ENCODE assay signal across 8 cellular contexts in the genomic region with DNA sequence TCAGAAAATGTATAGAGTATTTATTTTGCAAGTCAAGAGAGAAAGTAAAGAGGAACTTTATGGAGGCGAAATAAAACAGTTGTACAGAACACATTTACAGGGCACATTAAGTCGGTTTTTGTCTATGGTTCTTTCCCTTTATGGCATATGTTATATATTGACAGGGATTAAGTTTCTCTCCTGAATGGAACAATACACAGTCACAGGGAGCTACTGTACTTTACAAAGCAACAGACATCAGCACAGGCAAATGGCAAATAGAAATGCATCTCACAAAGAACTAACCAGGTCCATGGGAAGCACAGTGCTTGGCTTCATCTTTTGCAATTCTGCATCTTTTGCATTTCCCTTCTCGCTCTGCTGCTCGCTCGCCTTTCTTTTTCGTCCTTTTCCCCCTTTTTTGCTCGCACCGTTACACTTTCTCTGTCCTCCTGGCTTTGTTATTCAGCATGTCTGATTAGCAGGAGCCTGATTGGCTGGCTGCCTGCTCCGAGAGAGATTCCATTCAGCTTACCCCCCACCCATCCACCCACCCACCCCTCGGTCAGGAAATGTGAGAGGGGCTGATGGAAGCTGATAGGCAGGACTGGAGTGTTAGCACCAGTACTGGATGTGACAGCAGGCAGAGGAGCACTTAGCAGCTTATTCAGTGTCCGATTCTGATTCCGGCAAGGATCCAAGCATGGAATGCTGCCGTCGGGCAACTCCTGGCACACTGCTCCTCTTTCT. TPM values are rescaled to one million over a fixed set of nuclear protein-coding genes. Genes with fewer than 3 reads are reported as not detected.
DNase-seq lines count a peak whose midpoint lies in the region; ATAC-seq and TF ChIP-seq lines count a peak whose summit lies in the region.

A gene with protein sequence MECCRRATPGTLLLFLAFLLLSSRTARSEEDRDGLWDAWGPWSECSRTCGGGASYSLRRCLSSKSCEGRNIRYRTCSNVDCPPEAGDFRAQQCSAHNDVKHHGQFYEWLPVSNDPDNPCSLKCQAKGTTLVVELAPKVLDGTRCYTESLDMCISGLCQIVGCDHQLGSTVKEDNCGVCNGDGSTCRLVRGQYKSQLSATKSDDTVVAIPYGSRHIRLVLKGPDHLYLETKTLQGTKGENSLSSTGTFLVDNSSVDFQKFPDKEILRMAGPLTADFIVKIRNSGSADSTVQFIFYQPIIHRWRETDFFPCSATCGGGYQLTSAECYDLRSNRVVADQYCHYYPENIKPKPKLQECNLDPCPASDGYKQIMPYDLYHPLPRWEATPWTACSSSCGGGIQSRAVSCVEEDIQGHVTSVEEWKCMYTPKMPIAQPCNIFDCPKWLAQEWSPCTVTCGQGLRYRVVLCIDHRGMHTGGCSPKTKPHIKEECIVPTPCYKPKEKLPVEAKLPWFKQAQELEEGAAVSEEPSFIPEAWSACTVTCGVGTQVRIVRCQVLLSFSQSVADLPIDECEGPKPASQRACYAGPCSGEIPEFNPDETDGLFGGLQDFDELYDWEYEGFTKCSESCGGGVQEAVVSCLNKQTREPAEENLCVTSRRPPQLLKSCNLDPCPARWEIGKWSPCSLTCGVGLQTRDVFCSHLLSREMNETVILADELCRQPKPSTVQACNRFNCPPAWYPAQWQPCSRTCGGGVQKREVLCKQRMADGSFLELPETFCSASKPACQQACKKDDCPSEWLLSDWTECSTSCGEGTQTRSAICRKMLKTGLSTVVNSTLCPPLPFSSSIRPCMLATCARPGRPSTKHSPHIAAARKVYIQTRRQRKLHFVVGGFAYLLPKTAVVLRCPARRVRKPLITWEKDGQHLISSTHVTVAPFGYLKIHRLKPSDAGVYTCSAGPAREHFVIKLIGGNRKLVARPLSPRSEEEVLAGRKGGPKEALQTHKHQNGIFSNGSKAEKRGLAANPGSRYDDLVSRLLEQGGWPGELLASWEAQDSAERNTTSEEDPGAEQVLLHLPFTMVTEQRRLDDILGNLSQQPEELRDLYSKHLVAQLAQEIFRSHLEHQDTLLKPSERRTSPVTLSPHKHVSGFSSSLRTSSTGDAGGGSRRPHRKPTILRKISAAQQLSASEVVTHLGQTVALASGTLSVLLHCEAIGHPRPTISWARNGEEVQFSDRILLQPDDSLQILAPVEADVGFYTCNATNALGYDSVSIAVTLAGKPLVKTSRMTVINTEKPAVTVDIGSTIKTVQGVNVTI (N-terminal part only) (plus strand): TSS at position 603 of the 729 bp plus-strand sequence. CDS start 80 bp downstream, at position 683.

- H3K36me3 ChIP-seq in SJCRH30 (no peaks in the 10 kb centered on the region), cardiac muscle cell (no peaks in the 10 kb centered on the region)

- H3K9me3 ChIP-seq in SJCRH30 (replicated peaks) = no peaks in the 10 kb centered on the region
- no peaks in the 10 kb centered on the region for H3K9me3 ChIP-seq in cardiac muscle cell (ENCODE audit: low read depth)

- H3K36me3 Mint-ChIP-seq in progenitor cell of endocrine pancreas (ENCODE audit: insufficient read depth) = no peaks in the 10 kb centered on the region
- no peaks in the 10 kb centered on the region for H3K36me3 Mint-ChIP-seq in CD14-positive monocyte

- H3K4me1 Mint-ChIP-seq in progenitor cell of endocrine pancreas (ENCODE audit: low read depth) = peaks cover 13% of the 10 kb centered on the region
- no peaks in the 10 kb centered on the region for H3K4me1 Mint-ChIP-seq in CD14-positive monocyte

- H3K9me3 Mint-ChIP-seq in progenitor cell of endocrine pancreas (ENCODE audit: low read depth) (peaks cover 3% of the 10 kb centered on the region), CD14-positive monocyte (peaks cover 0 to 3% (median 0%) of the 10 kb centered on the region in 7 donors)

- TF ChIP-seq CTCF in cardiac muscle cell (IDR thresholded peaks at IDR 0.05; ENCODE audit: low read depth, low read length) (no peak), progenitor cell of endocrine pancreas (IDR thresholded peaks at IDR 0.05; ENCODE audit: unreplicated experiment) (no peak), CD14-positive monocyte (IDR thresholded peaks at IDR 0.05) (no peak)

- ATAC-seq in HG02981 (IDR thresholded peaks at IDR 0.05; ENCODE audit: unreplicated experiment) = no peak

- H3K27me3 ChIP-seq in SJCRH30 (no peaks in the 10 kb centered on the region), cardiac muscle cell (no peaks in the 10 kb centered on the region)

- H3K4me1 ChIP-seq in SJCRH30 (peaks cover 8% of the 10 kb centered on the region), cardiac muscle cell (ENCODE audit: low read depth) (peaks cover 35% of the 10 kb centered on the region)

- intact Hi-C loops in CD14-positive monocyte (cut with micrococcal nuclease) = no loop called here

- H3K27ac ChIP-seq in SJCRH30 (peak within 1 kb of the TSS; percentile 34; the same call in 1 of the 2 replicates), cardiac muscle cell (peak within 1 kb of the TSS; percentile 58)

- H3K27me3 Mint-ChIP-seq in progenitor cell of endocrine pancreas = peaks cover 11% of the 10 kb centered on the region
- peaks cover 4 to 15% (median 10%) of the 10 kb centered on the region in 3 donors for H3K27me3 Mint-ChIP-seq in CD14-positive monocyte (ENCODE audit: low read depth in 3 of 3)

- DNase-seq in G401 (ENCODE audit: low spot score) = peak; percentile 62
- DNase-seq in SJCRH30 = peak; percentile 76 to 83
- DNase-seq in cardiac muscle cell (ENCODE audit: low read depth in 1 of 2, low spot score in 1 of 2) = peak; percentile 71 to 82
- DNase-seq in progenitor cell of endocrine pancreas (ENCODE audit: low spot score, unreplicated experiment) = no peak
- no peak for DNase-seq in cerebellar nuclear complex (lab: John Stamatoyannopoulos, UW)
- DNase-seq in CD14-positive monocyte (ENCODE audit: low spot score) = no peak
- no peak for DNase-seq in NCI-H187 (lab: John Stamatoyannopoulos, UW)

- in situ Hi-C loops in G401 (cut with HindIII; ENCODE audit: low sequenced_read_pairs) = no loop called here

- H3K27ac Mint-ChIP-seq in progenitor cell of endocrine pancreas (no peak within 1 kb of the TSS), CD14-positive monocyte (no peak within 1 kb of the TSS)

- H3K4me3 ChIP-seq in SJCRH30 = peak within 1 kb of the TSS; percentile 53
- H3K4me3 ChIP-seq in cardiac muscle cell = peak within 1 kb of the TSS; percentile 31

- H3K4me3 Mint-ChIP-seq in progenitor cell of endocrine pancreas (ENCODE audit: low read depth) (peak within 1 kb of the TSS; percentile 50), CD14-positive monocyte (no peak within 1 kb of the TSS)

RNA-seq across cellular contexts. Expression of the gene that starts here (rescaled TPM):
- total RNA-seq in G401 (2014; rRNA removed; shearing (Covaris generic)) = not detected in 2 replicates
- 2.5 and 3.3 TPM in 2 replicates for total RNA-seq in SJCRH30 (2014; rRNA removed; shearing (Covaris generic))
- total RNA-seq in cardiac muscle cell (26.5 and 63.0 TPM in 2 replicates), progenitor cell of endocrine pancreas (2.1 and 2.5 TPM in 2 replicates)
- polyA plus RNA-seq in cardiac muscle cell (12.6 and 34.0 TPM in 2 replicates), CD14-positive monocyte (not detected)

Comparison
In these comparisons a context has a peak if more than half of its experiments do, and no peak if none do; other contexts are left out.
1. RNA of the gene that starts here (polyA plus RNA-seq): 12.6 to 34.0 TPM in cardiac muscle cell; not detected in CD14-positive monocyte; every median in the first group is over 10 times any median in the second.
2. Peak in DNase-seq in G401; RNA of the gene not detected or under 1 TPM.
3. DNase-seq: peak in SJCRH30 (2 of 2) and cardiac muscle cell (2 of 2); none in progenitor cell of endocrine pancreas (single experiment), cerebellar nuclear complex (0 of 2), CD14-positive monocyte (single experiment) and NCI-H187 (0 of 2).